Comparison of ENCODE assay signal across 26 cellular contexts in genomic region chr13:94248454-94249233, GRCh38.
DNase-seq lines count a peak whose midpoint lies in the region; ATAC-seq and TF ChIP-seq lines count a peak whose summit lies in the region.
"Had no signal": no experiment of that assay in that cellular context is flagged by ENCODE, and none has a peak within 500 bp of the region (broad histone marks: within the 10 kb centered on the region; RNA-seq: fewer than 3 reads in every experiment).

No MANE protein-coding gene starts in this region.

- H3K4me3 ChIP-seq in adipocyte (ENCODE audit: low read length) (no peak overlapping the region), fibroblast of villous mesenchyme (ENCODE audit: low read depth, low read length) (no peak overlapping the region), dorsolateral prefrontal cortex (no peak overlapping the region)
- H3K4me3 ChIP-seq: cardiac muscle cell, GM12878, SJCRH30 had no signal

- peaks cover 19% of the 10 kb centered on the region for H3K4me1 ChIP-seq in adipocyte (ENCODE audit: control insufficient read depth, insufficient read depth, low read length)

- peaks cover 16% of the 10 kb centered on the region for H3K9me3 ChIP-seq in adipocyte (ENCODE audit: control insufficient read depth, low read length)

- no peak overlapping the region for H3K9ac ChIP-seq in adipocyte (ENCODE audit: low read length)
- H3K9ac ChIP-seq: KMS-11 had no signal

- TF ChIP-seq CTCF in fibroblast of villous mesenchyme (IDR thresholded peaks at IDR 0.05; ENCODE audit: insufficient read depth, low read depth, low read length) (no peak), dorsolateral prefrontal cortex (IDR thresholded peaks at IDR 0.05 in 54 of 56, conservative IDR thresholded peaks at IDR 0.05 in 2 of 56; ENCODE audit: low read depth in 1 of 56, partially characterized antibody in 56 of 56) (no peak)

- DNase-seq in DMS 273 (lab: John Stamatoyannopoulos, UW; ENCODE audit: unreplicated experiment) = peak; percentile 4
- DNase-seq in DMS 273 treated with DMSO at 0.1 percent for 48 hours (lab: John Stamatoyannopoulos, UW) = no peak
- peak; percentile 43 for DNase-seq in adipocyte (ENCODE audit: low read depth)
- peak; percentile 26 for DNase-seq in fibroblast of villous mesenchyme (ENCODE audit: low read depth)
- DNase-seq in stimulated activated naive CD8-positive, alpha-beta T cell treated with anti-CD3 and anti-CD28 coated beads, Interleukin-15, Interleukin-2, amounts not matched to agents 100 U/mL and 50 U/mL, for 24 hours = no peak
- DNase-seq in dorsolateral prefrontal cortex = no peak
- DNase-seq in glomerular visceral epithelial cell (ENCODE audit: extremely low spot score) = no peak
- DNase-seq: activated CD4-positive, alpha-beta memory T cell treated with anti-CD3 and anti-CD28 coated beads, Interleukin-2, amount 10 ng/mL, durations not matched to agents 7 days and 5 days; activated naive CD4-positive, alpha-beta T cell; amygdala; dermis blood vessel endothelial cell; DND-41; H7; naive thymus-derived CD4-positive, alpha-beta T cell; NCI-H510A treated with DMSO at 0.1 percent for 48 hours; stimulated activated CD4-positive, alpha-beta T cell treated with anti-CD3 and anti-CD28 coated beads, Interleukin-12 subunit alpha, Interleukin-12 subunit beta, amount 100 ng/mL, for 4 hours; stimulated activated CD4-positive, alpha-beta T cell treated with anti-CD3 and anti-CD28 coated beads, Interleukin-4, amount 100 ng/mL, for 4 hours; stimulated activated naive CD4-positive, alpha-beta T cell; T-cell had no signal

- H3K27me3 ChIP-seq in adipocyte (replicated peaks; ENCODE audit: control insufficient read depth, insufficient read depth, low read length) = no peaks in the 10 kb centered on the region
- H3K27me3 ChIP-seq in dorsolateral prefrontal cortex = no peaks in the 10 kb centered on the region
- H3K27me3 ChIP-seq: cardiac muscle cell, SJCRH30 had no signal

- intact Hi-C loops in dorsolateral prefrontal cortex (cut with DNase I) = no loop called here

- H3K27ac ChIP-seq in dorsolateral prefrontal cortex = no peak overlapping the region
- H3K27ac ChIP-seq: 22Rv1, cardiac muscle cell, KMS-11, SJCRH30 had no signal

- peak; percentile 75 for ATAC-seq in stimulated activated naive CD8-positive, alpha-beta T cell treated with anti-CD3 and anti-CD28 coated beads, Interleukin-15, Interleukin-2, amounts not matched to agents 100 U/mL and 50 U/mL, for 24 hours
- no peak for ATAC-seq in HG03439 (IDR thresholded peaks at IDR 0.05; ENCODE audit: unreplicated experiment)
- ATAC-seq: GM12878; left lobe of liver; naive thymus-derived CD4-positive, alpha-beta T cell; T-cell had no signal

- no peaks in the 10 kb centered on the region for H3K36me3 ChIP-seq in adipocyte (ENCODE audit: control insufficient read depth, insufficient read depth, low read length, severe bottlenecking)
- H3K36me3 ChIP-seq: cardiac muscle cell, SJCRH30 had no signal

Comparison
In these comparisons a context has a peak if more than half of its experiments do, and no peak if none do; other contexts are left out.
1. DNase-seq: peak in DMS 273 (single experiment), adipocyte (single experiment) and fibroblast of villous mesenchyme (single experiment); none in DMS 273 treated with DMSO at 0.1 percent for 48 hours (single experiment), stimulated activated naive CD8-positive, alpha-beta T cell treated with anti-CD3 and anti-CD28 coated beads, Interleukin-15, Interleukin-2, amounts not matched to agents 100 U/mL and 50 U/mL, for 24 hours (single experiment), dorsolateral prefrontal cortex (0 of 10) and glomerular visceral epithelial cell (single experiment).